In the genomic region with DNA sequence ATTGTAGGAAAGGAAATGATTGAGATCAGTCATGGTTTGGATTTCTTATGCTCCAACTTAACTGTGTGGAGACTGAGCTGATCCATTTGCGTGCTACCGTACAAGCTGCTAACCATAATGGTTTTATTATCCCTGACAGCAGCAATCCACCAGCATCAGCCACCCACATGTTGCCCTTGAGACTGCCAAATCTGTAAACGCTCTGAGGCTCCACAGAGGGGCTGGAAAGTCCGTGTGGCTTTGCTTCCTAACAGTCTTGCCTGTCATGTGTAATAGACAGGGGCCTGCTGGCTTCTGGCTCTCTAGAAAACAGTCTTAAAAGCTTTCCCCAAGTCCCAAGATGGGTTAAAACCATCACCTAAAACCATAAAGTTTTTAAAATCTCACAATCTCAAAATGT, we compare ENCODE assay signal across 1 cellular context.
TF ChIP-seq lines count a peak whose summit lies in the region.

No MANE protein-coding gene starts in this region.

TF ChIP-seq in IMR-90, 13 proteins besides CTCF, POLR2A, EP300 and RAD21:
- TF ChIP-seq CEBPB (IDR thresholded peaks at IDR 0.05; ENCODE audit: low read depth, low read length) (no peak), MXI1 (IDR thresholded peaks at IDR 0.05; ENCODE audit: borderline replicate concordance, low read depth, low read length) (peak; percentile 74; the same call in 1 of the 2 replicates)
TF ChIP-seq in IMR-90: peak in this region for 1.
